In genomic region chr5:109242518-109242917, GRCh38 we compare ENCODE assay signal across 7 cellular contexts.
"Had no signal": no experiment of that assay in that cellular context is flagged by ENCODE, and none has a peak within 500 bp of the region (broad histone marks: within the 10 kb centered on the region; RNA-seq: fewer than 3 reads in every experiment).

No MANE protein-coding gene starts in this region.

- H2AFZ ChIP-seq: hepatocyte had no signal

- H3K79me2 ChIP-seq: hepatocyte had no signal

- DNase-seq: activated CD4-positive, alpha-beta T cell treated with anti-CD3 and anti-CD28 coated beads for 48 hours; activated effector memory CD4-positive, alpha-beta T cell treated with anti-CD3 and anti-CD28 coated beads, Interleukin-2, amount 50 U/mL, for 16 hours; dermis blood vessel endothelial cell; sigmoid colon; stimulated activated CD4-positive, alpha-beta T cell treated with anti-CD3 and anti-CD28 coated beads, Interleukin-4, amount 100 ng/mL, for 24 hours; thyroid gland had no signal

- H3K27ac ChIP-seq: hepatocyte, sigmoid colon, thyroid gland had no signal

- H3K36me3 ChIP-seq: sigmoid colon, thyroid gland had no signal

- H3K27me3 ChIP-seq: hepatocyte, sigmoid colon, thyroid gland had no signal

- H3K4me2 ChIP-seq: hepatocyte had no signal

- H3K9me3 ChIP-seq: thyroid gland had no signal

- H3K4me3 ChIP-seq: hepatocyte, sigmoid colon, thyroid gland had no signal

- H3K4me1 ChIP-seq: sigmoid colon, thyroid gland had no signal
